8 cellular contexts compared by ENCODE assay signal in genomic region chr1:3771108-3772026, GRCh38. TPM values are rescaled to one million over a fixed set of nuclear protein-coding genes. Genes with fewer than 3 reads are reported as not detected.
DNase-seq lines count a peak whose midpoint lies in the region; ATAC-seq and TF ChIP-seq lines count a peak whose summit lies in the region.

No MANE protein-coding gene starts in this region.

- peaks cover 3 to 47% (median 22%) of the 10 kb centered on the region in 4 donors for H3K4me1 ChIP-seq in tibial artery

- H3K4me1 Mint-ChIP-seq in activated CD4-positive, alpha-beta T cell treated with anti-CD3 and anti-CD28 coated beads, Interleukin-2, amount 10 ng/mL, durations not matched to agents 24 days and 14 days: peaks cover 9% of the 10 kb centered on the region

- H3K9me3 Mint-ChIP-seq in activated CD4-positive, alpha-beta T cell treated with anti-CD3 and anti-CD28 coated beads, Interleukin-2, amount 10 ng/mL, durations not matched to agents 24 days and 14 days: no peaks in the 10 kb centered on the region

- peak overlapping the region; percentile 58 for H3K27ac Mint-ChIP-seq in activated CD4-positive, alpha-beta T cell treated with anti-CD3 and anti-CD28 coated beads, Interleukin-2, amount 10 ng/mL, durations not matched to agents 24 days and 14 days

- peaks cover 0 to 16% of the 10 kb centered on the region in 2 donors for H3K27me3 ChIP-seq in tibial artery

- in situ Hi-C loops in astrocyte of the spinal cord (cut with HindIII; ENCODE audit: low sequenced_read_pairs): no loop called here

- H3K4me3 ChIP-seq in astrocyte of the spinal cord (ENCODE audit: low read depth, low read length) (peak overlapping the region; percentile 45), tibial artery (peak overlapping the region; percentile 60 to 65)

- no peaks in the 10 kb centered on the region for H3K36me3 Mint-ChIP-seq in activated CD4-positive, alpha-beta T cell treated with anti-CD3 and anti-CD28 coated beads, Interleukin-2, amount 10 ng/mL, durations not matched to agents 24 days and 14 days (ENCODE audit: low read depth)

- no peak overlapping the region for H3K27ac ChIP-seq in tibial artery

- H3K27me3 Mint-ChIP-seq in activated CD4-positive, alpha-beta T cell treated with anti-CD3 and anti-CD28 coated beads, Interleukin-2, amount 10 ng/mL, durations not matched to agents 24 days and 14 days: peaks cover under 1% of the 10 kb centered on the region

- DNase-seq in activated CD4-positive, alpha-beta T cell treated with anti-CD3 and anti-CD28 coated beads, Interleukin-2, amount 10 ng/mL, durations not matched to agents 24 days and 14 days: no peak
- no peak for DNase-seq in activated CD4-positive, alpha-beta T cell treated with anti-CD3 and anti-CD28 coated beads, Interleukin-2, amount 50 U/mL, for 1 hour
- DNase-seq in astrocyte of the spinal cord (ENCODE audit: low read depth, low spot score): no peak
- DNase-seq in left kidney (ENCODE audit: low read depth, low spot score): peak; percentile 39
- no peak for DNase-seq in tibial artery
- no peak for DNase-seq in activated CD8-positive, alpha-beta memory T cell treated with anti-CD3 and anti-CD28 coated beads for 24 hours
- no peak for DNase-seq in RPMI8226

- no peaks in the 10 kb centered on the region for H3K36me3 ChIP-seq in tibial artery

- TF ChIP-seq CTCF in astrocyte of the spinal cord (IDR thresholded peaks at IDR 0.05; ENCODE audit: low read depth, low read length): no peak
- no peak for TF ChIP-seq CTCF in tibial artery (IDR thresholded peaks at IDR 0.05)

- no peaks in the 10 kb centered on the region for H3K9me3 ChIP-seq in tibial artery

- ATAC-seq in HG03196 (IDR thresholded peaks at IDR 0.05; ENCODE audit: unreplicated experiment): no peak

- peak overlapping the region; percentile 81 for H3K4me3 Mint-ChIP-seq in activated CD4-positive, alpha-beta T cell treated with anti-CD3 and anti-CD28 coated beads, Interleukin-2, amount 10 ng/mL, durations not matched to agents 24 days and 14 days

- intact Hi-C loops in activated CD4-positive, alpha-beta T cell treated with anti-CD3 and anti-CD28 coated beads, Interleukin-2, amount 10 ng/mL, durations not matched to agents 24 days and 14 days (cut with micrococcal nuclease): loop anchor here (1.0 to 2.0 kb wide), 5 partner anchors 25 to 147 kb away; partner anchors contain the start of genes C1orf174, CEP104, DFFB and LRRC47
- intact Hi-C loops in tibial artery (cut with DNase I; ENCODE audit: low total_unique reads): no loop called here

RNA-seq across cellular contexts. Expression of gene SMIM1, which starts 1.2 kb away (rescaled TPM):
- total RNA-seq in activated CD4-positive, alpha-beta T cell treated with anti-CD3 and anti-CD28 coated beads, Interleukin-2, amount 10 ng/mL, durations not matched to agents 24 days and 14 days: 0.66 and 1.4 TPM in 2 replicates

RNA-seq across cellular contexts. Expression of gene CCDC27, which starts 19.1 kb away (rescaled TPM):
- total RNA-seq in activated CD4-positive, alpha-beta T cell treated with anti-CD3 and anti-CD28 coated beads, Interleukin-2, amount 10 ng/mL, durations not matched to agents 24 days and 14 days: not detected in 2 replicates

RNA-seq across cellular contexts. Expression of gene LRRC47, which starts 24.9 kb away (rescaled TPM):
- total RNA-seq in activated CD4-positive, alpha-beta T cell treated with anti-CD3 and anti-CD28 coated beads, Interleukin-2, amount 10 ng/mL, durations not matched to agents 24 days and 14 days: 40.8 and 46.0 TPM in 2 replicates
